29 cellular contexts compared by ENCODE assay signal in genomic region chr3:119880966-119881365, GRCh38.
"Had no signal": no experiment of that assay in that cellular context is flagged by ENCODE, and none has a peak within 500 bp of the region (broad histone marks: within the 10 kb centered on the region; RNA-seq: fewer than 3 reads in every experiment).

No MANE protein-coding gene starts in this region.

- DNase-seq: activated CD4-positive, alpha-beta memory T cell treated with anti-CD3 and anti-CD28 coated beads for 36 hours; activated CD4-positive, alpha-beta T cell treated with anti-CD3 and anti-CD28 coated beads, Interleukin-2, amount 10 ng/mL, durations not matched to agents 24 days and 14 days; activated naive CD8-positive, alpha-beta T cell treated with anti-CD3 and anti-CD28 coated beads, Interleukin-2, amount 50 U/mL, for 24 hours; activated T-cell treated with anti-CD3 and anti-CD28 coated beads, Interleukin-2, amount 50 U/mL, for 4 hours; anterior cingulate cortex; dermis blood vessel endothelial cell; effector CD4-positive, alpha-beta T cell; esophagus squamous epithelium; gastrocnemius medialis; glutamatergic neuron; left colon; naive B cell; ovary; retina; small intestine; stimulated activated CD4-positive, alpha-beta T cell treated with anti-CD3 and anti-CD28 coated beads, Interleukin-4, amount 100 ng/mL, for 24 hours; T-helper 17 cell; T1000; thyroid gland; upper lobe of right lung; WERI-Rb-1 had no signal

- H3K36me3 ChIP-seq: gastrocnemius medialis, ovary, prostate gland, thyroid gland, upper lobe of right lung had no signal

- H3K4me1 ChIP-seq: esophagus squamous epithelium, gastrocnemius medialis, prostate gland, thyroid gland, upper lobe of right lung had no signal

- ATAC-seq: activated CD4-positive, CD25-positive, alpha-beta regulatory T cell treated with anti-CD3 and anti-CD28 coated beads, Interleukin-2, amount 50 U/mL, for 24 hours; activated naive CD8-positive, alpha-beta T cell treated with anti-CD3 and anti-CD28 coated beads, Interleukin-2, amount 50 U/mL, for 24 hours; activated T-cell treated with anti-CD3 and anti-CD28 coated beads, Interleukin-2, amount 50 U/mL, for 4 hours; activated T-helper 17 cell treated with anti-CD3 and anti-CD28 coated beads, Interleukin-2, amount 50 U/mL, for 72 hours; gastrocnemius medialis; left colon; sciatic nerve; stimulated activated effector memory CD8-positive, alpha-beta T cell treated with anti-CD3 and anti-CD28 coated beads, Interleukin-12 subunit alpha, Interleukin-12 subunit beta, amount 100 ng/mL, for 72 hours; T-helper 17 cell; upper lobe of right lung had no signal

- H3K4me3 ChIP-seq: esophagus squamous epithelium, gastrocnemius medialis, ovary, prostate gland, thyroid gland, upper lobe of right lung had no signal

- H3K9me3 ChIP-seq: esophagus squamous epithelium, gastrocnemius medialis, ovary, prostate gland, thyroid gland, upper lobe of right lung had no signal

- H3K27ac ChIP-seq: epithelial cell of prostate, esophagus squamous epithelium, gastrocnemius medialis, ovary, prostate gland, thyroid gland, upper lobe of right lung, WERI-Rb-1 had no signal

- FAIRE-seq: colon, keratinocyte, small intestine had no signal

- H3K27me3 ChIP-seq: esophagus squamous epithelium, gastrocnemius medialis, ovary, thyroid gland, upper lobe of right lung had no signal
